In the genomic region with DNA sequence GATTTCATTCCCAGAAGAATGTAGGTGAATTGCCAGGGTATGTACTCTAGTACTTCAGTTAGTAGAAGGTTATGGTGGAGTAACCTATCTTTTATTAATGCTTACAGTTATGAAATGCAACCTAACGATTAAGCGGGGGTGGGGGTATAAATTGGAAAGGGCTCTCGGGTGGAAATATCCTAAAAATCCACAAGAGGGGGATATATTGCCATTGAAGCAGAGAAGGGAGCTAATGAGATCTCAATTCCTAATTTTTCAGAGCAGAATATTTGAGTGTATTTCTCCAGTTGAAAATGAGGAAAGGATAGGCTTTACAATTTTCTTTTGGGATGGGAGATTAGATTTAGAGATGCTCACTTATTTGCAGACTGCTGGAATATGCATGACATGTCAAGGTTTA, we compare ENCODE assay signal across 9 cellular contexts.
DNase-seq lines count a peak whose midpoint lies in the region; ATAC-seq, FAIRE-seq and TF ChIP-seq lines count a peak whose summit lies in the region.
"Had no signal": no experiment of that assay in that cellular context is flagged by ENCODE, and none has a peak within 500 bp of the region (broad histone marks: within the 10 kb centered on the region; RNA-seq: fewer than 3 reads in every experiment).

No MANE protein-coding gene starts in this region.

- intact Hi-C loops in Panc1 (cut with micrococcal nuclease; ENCODE audit: unreplicated experiment): no loop called here
- intact Hi-C loops in tibial artery (cut with DNase I; ENCODE audit: low total_unique reads): no loop called here
- intact Hi-C loops in adrenal gland (cut with DNase I): no loop called here

- DNase-seq in HCEC 1CT (peak; percentile 20), Panc1 (ENCODE audit: low read depth, low spot score) (no peak), glomerular visceral epithelial cell (ENCODE audit: extremely low spot score) (peak; percentile 3), tibial artery (no peak), adrenal gland (no peak), globus pallidus (ENCODE audit: low spot score) (no peak), pons (ENCODE audit: low spot score) (no peak)
- DNase-seq: activated CD4-positive, alpha-beta T cell treated with anti-CD3 and anti-CD28 coated beads for 36 hours had no signal

- CTCF ChIA-PET in Panc1 (lab: Charles Lee): interaction anchor here (0.6 to 0.7 kb wide), 3 partner anchors 12 to 1188 kb away, joined by 3 to 6 read pairs (median 3); no protein-coding TSS in a partner anchor

- in situ Hi-C loops in Panc1 (cut with HindIII; ENCODE audit: low pct_unique_long_range_greater_than_20kb, low sequenced_read_pairs): no loop called here

- H3K27ac ChIP-seq in Panc1 (ENCODE audit: low read length) (no peak overlapping the region), tibial artery (no peak overlapping the region), adrenal gland (no peak overlapping the region)

- 38 to 48% (median 46%) methylated on average over 3 of the region's 3 CpGs for WGBS in adrenal gland, 4 donors

- peak; percentile 44; the same call in 1 of the 2 replicates for TF ChIP-seq CTCF in Panc1 (IDR thresholded peaks at IDR 0.05)
- no peak for TF ChIP-seq CTCF in tibial artery (IDR thresholded peaks at IDR 0.05)
- TF ChIP-seq CTCF in adrenal gland (IDR thresholded peaks at IDR 0.05): peak in 1 of 6 experiments; percentile 11

- no peak for TF ChIP-seq POLR2A in adrenal gland (IDR thresholded peaks at IDR 0.05)

- H3K36me3 ChIP-seq in Panc1 (ENCODE audit: control insufficient read depth, insufficient read depth, low read length) (no peaks in the 10 kb centered on the region), tibial artery (no peaks in the 10 kb centered on the region), adrenal gland (replicated peaks in 1 of 2) (no peaks in the 10 kb centered on the region)

- FAIRE-seq in A204.1 (lab: Jason Lieb, UNC): peak; percentile 29

- POLR2A ChIA-PET in Panc1 (lab: Charles Lee): no interaction called here

- no TSS peak for BruUV-seq in Panc1 (replicated peaks; lab: Mats Ljungman, UMichigan)

- no peak for ATAC-seq in Panc1
- ATAC-seq: activated CD4-positive, alpha-beta T cell treated with anti-CD3 and anti-CD28 coated beads for 36 hours had no signal

- no peak overlapping the region for H3K4me3 ChIP-seq in Panc1 (ENCODE audit: low read depth in 2 of 2, low read length in 2 of 2)
- no peak overlapping the region for H3K4me3 ChIP-seq in tibial artery
- H3K4me3 ChIP-seq in adrenal gland: no peak overlapping the region

- H3K27me3 ChIP-seq in Panc1 (ENCODE audit: control insufficient read depth, insufficient read depth, low read length): no peaks in the 10 kb centered on the region
- no peaks in the 10 kb centered on the region for H3K27me3 ChIP-seq in tibial artery
- H3K27me3 ChIP-seq in adrenal gland: no peaks in the 10 kb centered on the region

- no peaks in the 10 kb centered on the region for H3K4me1 ChIP-seq in Panc1 (ENCODE audit: control insufficient read depth, insufficient read depth, low read length)
- H3K4me1 ChIP-seq in tibial artery: no peaks in the 10 kb centered on the region
- no peaks in the 10 kb centered on the region for H3K4me1 ChIP-seq in adrenal gland (replicated peaks in 1 of 2)

- no peaks in the 10 kb centered on the region for H3K9me3 ChIP-seq in Panc1 (ENCODE audit: control insufficient read depth, insufficient read depth, low read depth, low read length)
- H3K9me3 ChIP-seq in tibial artery: no peaks in the 10 kb centered on the region
- H3K9me3 ChIP-seq in adrenal gland (replicated peaks in 1 of 3): no peaks in the 10 kb centered on the region

Comparison
In these comparisons a context has a peak if more than half of its experiments do, and no peak if none do; other contexts are left out.
1. DNase-seq: peak in HCEC 1CT (single experiment) and glomerular visceral epithelial cell (single experiment); none in Panc1 (single experiment), tibial artery (0 of 2), adrenal gland (0 of 7), globus pallidus (single experiment) and pons (single experiment).